Comparison of ENCODE assay signal across 27 cellular contexts in genomic region chr6:162154930-162155329, GRCh38.
DNase-seq lines count a peak whose midpoint lies in the region; ATAC-seq, FAIRE-seq and TF ChIP-seq lines count a peak whose summit lies in the region.
"Had no signal": no experiment of that assay in that cellular context is flagged by ENCODE, and none has a peak within 500 bp of the region (broad histone marks: within the 10 kb centered on the region; RNA-seq: fewer than 3 reads in every experiment).

No MANE protein-coding gene starts in this region.

- H3K36me3 ChIP-seq in HepG2 (replicated peaks in 1 of 2; ENCODE audit: control insufficient read depth in 1 of 2, insufficient read depth in 2 of 2, low read length in 2 of 2) (no peaks in the 10 kb centered on the region), right lobe of liver (no peaks in the 10 kb centered on the region), K562 (ENCODE audit: control insufficient read depth, insufficient read depth, low read length) (no peaks in the 10 kb centered on the region), BE2C (no peaks in the 10 kb centered on the region)
- H3K36me3 ChIP-seq: BLaER1 had no signal

- intact Hi-C loops in HepG2 (cut with micrococcal nuclease; ENCODE audit: unreplicated experiment) = no loop called here
- intact Hi-C loops in right lobe of liver (cut with DNase I) = no loop called here
- intact Hi-C loops in K562 (cut with micrococcal nuclease) = no loop called here

- BruUV-seq in HepG2 (replicated peaks; lab: Mats Ljungman, UMichigan) (no TSS peak), K562 (replicated peaks; lab: Mats Ljungman, UMichigan) (no TSS peak)

- DNase-seq in HepG2 (ENCODE audit: low spot score) = no peak
- DNase-seq in right lobe of liver = no peak
- no peak for DNase-seq in K562 (ENCODE audit: extremely low read depth in 1 of 4, low spot score in 3 of 4)
- no peak for DNase-seq in osteocyte (ENCODE audit: extremely low spot score, unreplicated experiment)
- no peak for DNase-seq in BE2C
- DNase-seq: AML-193; C1 segment of cervical spinal cord; CD4-positive, alpha-beta memory T cell; CD4-positive, CD25-positive, alpha-beta regulatory T cell; CD8-positive, alpha-beta memory T cell; COR-L47; DMS 273 treated with DMSO at 0.1 percent for 48 hours; DMS153; DMS53; DMS79; DND-41; EL; GDM1 had no signal

- H3K9me3 ChIP-seq in HepG2 (ENCODE audit: low read length) (peaks cover 6% of the 10 kb centered on the region; the same call in 1 of the 2 replicates), right lobe of liver (no peaks in the 10 kb centered on the region), K562 (replicated peaks; ENCODE audit: control insufficient read depth, insufficient read depth, low read depth, low read length) (0 out of 2 replicates have a peak, but pooled peaks cover 3% of the 10 kb centered on the region), BE2C (no peaks in the 10 kb centered on the region)
- H3K9me3 ChIP-seq: A549 had no signal

- CTCF ChIA-PET in HepG2 (lab: Yijun Ruan, JAX; ENCODE audit: low intra/inter-chr PET ratio, low total read pairs) (no interaction called here), K562 (lab: Yijun Ruan, JAX; ENCODE audit: low intra/inter-chr PET ratio) (no interaction called here)

- H3K4me2 ChIP-seq in HepG2 (ENCODE audit: low read depth, low read length) = no peak overlapping the region
- no peak overlapping the region for H3K4me2 ChIP-seq in K562 (ENCODE audit: insufficient read depth, low read length)
- H3K4me2 ChIP-seq: A549, BLaER1 had no signal

- H3K4me3 Mint-ChIP-seq in osteocyte (ENCODE audit: unreplicated experiment) = no peak overlapping the region
- H3K4me3 Mint-ChIP-seq: B cell; CD14-positive monocyte; CD4-positive, alpha-beta memory T cell; CD4-positive, CD25-positive, alpha-beta regulatory T cell; CD8-positive, alpha-beta memory T cell had no signal

- TF ChIP-seq RAD21 in HepG2 (CRISPR knock-in tag; IDR thresholded peaks at IDR 0.05) = no peak
- no peak for TF ChIP-seq RAD21 in K562 (CRISPR knock-in tag; conservative IDR thresholded peaks at IDR 0.05 in 1 of 2, IDR thresholded peaks at IDR 0.05 in 1 of 2)

- no peaks in the 10 kb centered on the region for H3K36me3 Mint-ChIP-seq in osteocyte (ENCODE audit: unreplicated experiment)
- H3K36me3 Mint-ChIP-seq: CD14-positive monocyte; CD4-positive, alpha-beta memory T cell; CD4-positive, CD25-positive, alpha-beta regulatory T cell; CD8-positive, alpha-beta memory T cell had no signal

- ATAC-seq in HepG2 (no peak), right lobe of liver (no peak), K562 (no peak), HG02678 (IDR thresholded peaks at IDR 0.05; ENCODE audit: unreplicated experiment) (no peak)
- ATAC-seq: A549, GM12878 had no signal

- H3K4me3 ChIP-seq in HepG2 (replicated peaks in 1 of 3; ENCODE audit: insufficient read depth in 1 of 3, low read depth in 2 of 3, low read length in 3 of 3) (no peak overlapping the region), right lobe of liver (no peak overlapping the region), K562 (no peak overlapping the region), BE2C (ENCODE audit: low read depth, low read length) (no peak overlapping the region)
- H3K4me3 ChIP-seq: A549, BLaER1, GM12878 had no signal

- H2AFZ ChIP-seq in HepG2 (ENCODE audit: low read length) (no peak overlapping the region), K562 (ENCODE audit: low read depth, low read length) (no peak overlapping the region)

- no peak overlapping the region for H3K27ac ChIP-seq in HepG2 (ENCODE audit: extremely low read length, insufficient read depth, low read length)
- no peak overlapping the region for H3K27ac ChIP-seq in right lobe of liver
- H3K27ac ChIP-seq in K562 (ENCODE audit: extremely low read depth, low read depth, low read length) = no peak overlapping the region
- H3K27ac ChIP-seq: 22Rv1, A549, BLaER1 had no signal

- POLR2A ChIA-PET in HepG2 (lab: Yijun Ruan, JAX) = no interaction called here
- POLR2A ChIA-PET in K562 (lab: Yijun Ruan, JAX) = no interaction called here

- H3K4me1 Mint-ChIP-seq in osteocyte (ENCODE audit: unreplicated experiment) = peaks cover 54% of the 10 kb centered on the region
- H3K4me1 Mint-ChIP-seq: CD8-positive, alpha-beta memory T cell had no signal

- no peaks in the 10 kb centered on the region for H4K20me1 ChIP-seq in HepG2 (ENCODE audit: insufficient read depth, low read length)
- no peaks in the 10 kb centered on the region for H4K20me1 ChIP-seq in K562 (replicated peaks; ENCODE audit: control insufficient read depth, insufficient read depth, low read length)
- H4K20me1 ChIP-seq: BLaER1 had no signal

- FAIRE-seq in HepG2 (lab: Jason Lieb, UNC) = no peak
- FAIRE-seq in K562 (lab: Jason Lieb, UNC) = no peak
- FAIRE-seq: A549, GM12878, GM12892, GM18507 had no signal

- H3K4me1 ChIP-seq in HepG2 (ENCODE audit: insufficient read depth, low read length) = no peaks in the 10 kb centered on the region
- no peaks in the 10 kb centered on the region for H3K4me1 ChIP-seq in right lobe of liver
- H3K4me1 ChIP-seq in K562 (replicated peaks in 1 of 2; ENCODE audit: control insufficient read depth in 2 of 2, insufficient read depth in 2 of 2, low read length in 2 of 2) = no peaks in the 10 kb centered on the region
- no peaks in the 10 kb centered on the region for H3K4me1 ChIP-seq in BE2C
- H3K4me1 ChIP-seq: A549 had no signal

- TF ChIP-seq POLR2A in HepG2 (IDR thresholded peaks at IDR 0.05; ENCODE audit: insufficient read depth in 1 of 2, low read depth in 2 of 2, low read length in 2 of 2) = no peak
- TF ChIP-seq POLR2A in right lobe of liver (IDR thresholded peaks at IDR 0.05) = no peak
- TF ChIP-seq POLR2A in K562 (conservative IDR thresholded peaks at IDR 0.05) = no peak

- H3K9me1 ChIP-seq in K562 (ENCODE audit: control insufficient read depth, insufficient read depth, low read length) = no peaks in the 10 kb centered on the region

- in situ Hi-C loops in HepG2 (cut with HindIII; ENCODE audit: extremely low pct_ligation_motif_present, low pct_unique_long_range_greater_than_20kb) = no loop called here
- in situ Hi-C loops in K562 (cut with MboI) = no loop called here

- no peaks in the 10 kb centered on the region for H3K27me3 Mint-ChIP-seq in osteocyte (ENCODE audit: unreplicated experiment)
- H3K27me3 Mint-ChIP-seq: B cell; CD4-positive, alpha-beta memory T cell; CD4-positive, CD25-positive, alpha-beta regulatory T cell; CD8-positive, alpha-beta memory T cell had no signal

- peak overlapping the region; percentile 69 for H3K27ac Mint-ChIP-seq in osteocyte (ENCODE audit: unreplicated experiment)
- H3K27ac Mint-ChIP-seq: B cell; CD14-positive monocyte; CD4-positive, alpha-beta memory T cell; CD4-positive, CD25-positive, alpha-beta regulatory T cell; CD8-positive, alpha-beta memory T cell had no signal

- H3K9me3 Mint-ChIP-seq in osteocyte (ENCODE audit: unreplicated experiment) = no peaks in the 10 kb centered on the region

- H3K79me2 ChIP-seq in HepG2 (ENCODE audit: insufficient read depth, low read length) (no peaks in the 10 kb centered on the region), K562 (ENCODE audit: control insufficient read depth, insufficient read depth, low read length) (no peaks in the 10 kb centered on the region)

- H3K9ac ChIP-seq in HepG2 (ENCODE audit: insufficient read depth, low read depth, low read length) (no peak overlapping the region), K562 (ENCODE audit: insufficient read depth in 1 of 2, low read depth in 2 of 2, low read length in 2 of 2) (no peak overlapping the region)
- H3K9ac ChIP-seq: BLaER1 had no signal

- TF ChIP-seq CTCF in HepG2 (CRISPR knock-in tag; IDR thresholded peaks at IDR 0.05) (no peak), right lobe of liver (IDR thresholded peaks at IDR 0.05) (no peak), K562 (IDR thresholded peaks at IDR 0.05 in 2 of 3, conservative IDR thresholded peaks at IDR 0.05 in 1 of 3; ENCODE audit: insufficient read depth in 2 of 3, low read depth in 1 of 3, low read length in 3 of 3) (no peak), osteocyte (IDR thresholded peaks at IDR 0.05) (no peak), BE2C (IDR thresholded peaks at IDR 0.05; ENCODE audit: low read depth, low read length) (no peak)

- H3K27me3 ChIP-seq in HepG2 (ENCODE audit: control insufficient read depth in 1 of 2, insufficient read depth in 2 of 2, low read length in 2 of 2) = no peaks in the 10 kb centered on the region
- H3K27me3 ChIP-seq in right lobe of liver = no peaks in the 10 kb centered on the region
- no peaks in the 10 kb centered on the region for H3K27me3 ChIP-seq in K562 (ENCODE audit: control insufficient read depth in 2 of 2, insufficient read depth in 2 of 2, low read length in 2 of 2)
- no peaks in the 10 kb centered on the region for H3K27me3 ChIP-seq in BE2C
- H3K27me3 ChIP-seq: BLaER1 had no signal

- TF ChIP-seq EP300 in HepG2 (IDR thresholded peaks at IDR 0.05; ENCODE audit: low read depth in 2 of 2, low read length in 2 of 2) (no peak), HepG2 (CRISPR knock-in tag; IDR thresholded peaks at IDR 0.05; ENCODE audit: borderline replicate concordance) (no peak), K562 (IDR thresholded peaks at IDR 0.05; ENCODE audit: low read length) (no peak)

TF ChIP-seq in K562, 482 proteins besides CTCF, POLR2A, EP300 and RAD21:
- TF ChIP-seq ZNF316 (IDR thresholded peaks at IDR 0.05) (peak; percentile 81), ZNF175 (CRISPR knock-in tag; IDR thresholded peaks at IDR 0.05; ENCODE audit: low read depth) (no peak), MAFG (tag; conservative IDR thresholded peaks at IDR 0.05) (peak; percentile 45; the same call in 1 of the 2 replicates), C11orf30 (IDR thresholded peaks at IDR 0.05; ENCODE audit: low read depth) (peak; percentile 35; the same call in 1 of the 2 replicates), CSDE1 (IDR thresholded peaks at IDR 0.05) (no peak), EWSR1 (IDR thresholded peaks at IDR 0.05; ENCODE audit: borderline replicate concordance, low read depth, partially characterized antibody) (no peak), NFYB (IDR thresholded peaks at IDR 0.05; ENCODE audit: extremely low read depth, insufficient read length) (no peak)

Comparison
In these comparisons a context has a peak if more than half of its experiments do, and no peak if none do; other contexts are left out.
1. Of the 241 proteins assayed by ChIP-seq in both HepG2 and K562: peak only in HepG2: MAFF and MAFK; only in K562: MAFG; in both: none; in neither: 238.